In genomic region chr1:66532798-66533783, GRCh38 we compare ENCODE assay signal across 8 cellular contexts. TPM values are rescaled to one million over a fixed set of nuclear protein-coding genes. Genes with fewer than 3 reads are reported as not detected.
DNase-seq lines count a peak whose midpoint lies in the region; ATAC-seq and TF ChIP-seq lines count a peak whose summit lies in the region.

No MANE protein-coding gene starts in this region.

- H3K4me1 ChIP-seq in ES-I3 (ENCODE audit: insufficient read depth, low read length): peaks cover 11% of the 10 kb centered on the region; the same call in 1 of the 2 replicates
- no peaks in the 10 kb centered on the region for H3K4me1 ChIP-seq in NT2/D1 (ENCODE audit: insufficient read depth, insufficient read length)
- H3K4me1 ChIP-seq in left lung: peaks cover 4 to 17% of the 10 kb centered on the region in 2 donors
- peaks cover 18 to 29% (median 21%) of the 10 kb centered on the region in 4 donors for H3K4me1 ChIP-seq in stomach

- intact Hi-C loops in left lung (cut with DNase I) (no loop called here), stomach (cut with DNase I; ENCODE audit: low total_unique reads) (no loop called here)

- WGBS in stomach, 5 donors: 4 to 9% (median 6%) methylated on average over 21 to 50 of the region's 50 CpGs

- TF ChIP-seq POLR2A in stomach (IDR thresholded peaks at IDR 0.05): no peak

- no peak for TF ChIP-seq EP300 in stomach (IDR thresholded peaks at IDR 0.05)

- H3K27ac ChIP-seq in left lung (peak overlapping the region; percentile 55 to 71), stomach (peak overlapping the region; percentile 60 to 85 (median 80))

- H3K4me3 ChIP-seq in NT2/D1 (ENCODE audit: insufficient read length, low read depth) (peak overlapping the region; percentile 46), left lung (peak overlapping the region; percentile 26 to 30), stomach (peak overlapping the region; percentile 44 to 56 (median 50))

- no peak for DNase-seq in NT2/D1 (ENCODE audit: low read depth, low spot score)
- peak; percentile 70 to 80 for DNase-seq in dermis microvascular lymphatic vessel endothelial cell (ENCODE audit: low read depth in 2 of 2)
- DNase-seq in left lung: peak in 1 of 2 donors; percentile 82
- DNase-seq in stomach: no peak
- DNase-seq in Kasumi-1 (lab: John Stamatoyannopoulos, UW): no peak
- DNase-seq in NOMO-1 treated with dmso at 0.1 percent for 144 hours (lab: John Stamatoyannopoulos, UW; ENCODE audit: unreplicated experiment): no peak

- TF ChIP-seq CTCF in left lung (IDR thresholded peaks at IDR 0.05): no peak
- TF ChIP-seq CTCF in stomach (IDR thresholded peaks at IDR 0.05): no peak

- peak; percentile 59 for ATAC-seq in left lung
- no peak for ATAC-seq in HG03097 (IDR thresholded peaks at IDR 0.05; ENCODE audit: low FRiP score, unreplicated experiment)

- H3K36me3 ChIP-seq in ES-I3 (ENCODE audit: insufficient read depth, low read length) (no peaks in the 10 kb centered on the region), NT2/D1 (ENCODE audit: insufficient read depth, insufficient read length, low read length) (no peaks in the 10 kb centered on the region), left lung (no peaks in the 10 kb centered on the region), stomach (no peaks in the 10 kb centered on the region)

- H3K9me3 ChIP-seq in ES-I3 (ENCODE audit: control insufficient read depth, insufficient read depth, low read length): no peaks in the 10 kb centered on the region
- no peaks in the 10 kb centered on the region for H3K9me3 ChIP-seq in NT2/D1 (ENCODE audit: insufficient read depth, low read length)
- no peaks in the 10 kb centered on the region for H3K9me3 ChIP-seq in left lung
- no peaks in the 10 kb centered on the region for H3K9me3 ChIP-seq in stomach

- H3K27me3 ChIP-seq in NT2/D1 (ENCODE audit: insufficient read depth, insufficient read length) (peaks cover 53% of the 10 kb centered on the region), left lung (peaks cover 9 to 43% of the 10 kb centered on the region in 2 donors), stomach (peaks cover 0 to 17% (median 4%) of the 10 kb centered on the region in 3 donors)

- H3K9ac ChIP-seq in ES-I3 (ENCODE audit: low read depth, low read length) (peak overlapping the region; percentile 50), NT2/D1 (ENCODE audit: insufficient read length, low read depth) (peak overlapping the region; percentile 69)

RNA-seq across cellular contexts. Expression of gene SGIP1, which starts 0.9 kb away (rescaled TPM):
- total RNA-seq in dermis microvascular lymphatic vessel endothelial cell (20.3 and 45.4 TPM in 2 replicates), left lung (1 to 10 TPM; 6.8 to 7.1 TPM), stomach (10 to 100 TPM in 2 of 5 donors, 1 to 10 TPM in 2, not detected in 1; 1.8 to 44.9 (median 18.5) TPM)
- 1 to 10 TPM; 1.2 to 3.0 (median 1.9) TPM for polyA plus RNA-seq in stomach

Comparison
In these comparisons a context has a peak if more than half of its experiments do, and no peak if none do; other contexts are left out.
1. DNase-seq: peak in dermis microvascular lymphatic vessel endothelial cell (2 of 2); none in NT2/D1 (single experiment), stomach (single experiment), Kasumi-1 (0 of 2) and NOMO-1 treated with dmso at 0.1 percent for 144 hours (single experiment).
2. Peak in every context shown above with its lines, with median percentiles within 50 percentile points of each other: H3K4me3 ChIP-seq.